Comparison of ENCODE assay signal across 19 cellular contexts in the genomic region with DNA sequence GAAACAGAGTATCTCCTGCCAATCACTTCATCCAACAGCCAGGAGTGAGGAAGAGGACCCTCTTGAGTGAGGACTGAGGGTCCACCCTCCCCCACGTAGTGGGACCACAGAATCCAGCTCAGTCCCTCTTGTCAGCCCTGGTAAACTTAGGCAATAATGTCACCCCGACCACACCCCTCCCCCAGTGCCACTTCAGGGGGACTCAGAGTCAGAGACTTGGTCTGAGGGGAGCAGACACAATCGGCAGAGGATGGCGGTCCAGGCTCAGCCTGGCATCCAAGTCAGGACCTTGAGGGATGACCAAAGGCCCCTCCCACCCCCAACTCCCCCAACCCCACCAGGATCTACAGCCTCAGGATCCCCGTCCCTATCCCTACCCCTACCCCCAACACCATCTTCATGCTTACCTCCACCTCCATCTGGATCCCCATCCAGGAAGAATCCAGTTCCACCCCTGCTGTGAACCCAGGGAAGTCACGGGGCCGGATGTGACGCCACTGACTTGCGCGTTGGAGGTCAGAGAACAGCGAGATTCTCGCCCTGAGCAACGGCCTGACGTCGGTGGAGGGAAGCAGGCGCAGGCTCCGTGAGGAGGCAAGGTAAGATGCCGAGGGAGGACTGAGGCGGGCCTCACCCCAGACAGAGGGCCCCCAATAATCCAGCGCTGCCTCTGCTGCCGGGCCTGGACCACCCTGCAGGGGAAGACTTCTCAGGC. TPM values are rescaled to one million over a fixed set of nuclear protein-coding genes. Genes with fewer than 3 reads are reported as not detected.
DNase-seq lines count a peak whose midpoint lies in the region; ATAC-seq lines count a peak whose summit lies in the region.
"Had no signal": no experiment of that assay in that cellular context is flagged by ENCODE, and none has a peak within 500 bp of the region (broad histone marks: within the 10 kb centered on the region; RNA-seq: fewer than 3 reads in every experiment).

A gene with protein sequence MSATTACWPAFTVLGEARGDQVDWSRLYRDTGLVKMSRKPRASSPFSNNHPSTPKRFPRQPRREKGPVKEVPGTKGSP (minus strand): TSS at position 461 of the 715 bp plus-strand sequence. CDS start 1,261 bp downstream, outside the sequence.
A gene with protein sequence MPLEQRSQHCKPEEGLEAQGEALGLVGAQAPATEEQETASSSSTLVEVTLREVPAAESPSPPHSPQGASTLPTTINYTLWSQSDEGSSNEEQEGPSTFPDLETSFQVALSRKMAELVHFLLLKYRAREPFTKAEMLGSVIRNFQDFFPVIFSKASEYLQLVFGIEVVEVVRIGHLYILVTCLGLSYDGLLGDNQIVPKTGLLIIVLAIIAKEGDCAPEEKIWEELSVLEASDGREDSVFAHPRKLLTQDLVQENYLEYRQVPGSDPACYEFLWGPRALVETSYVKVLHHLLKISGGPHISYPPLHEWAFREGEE (plus strand): TSS at position 497 of the 715 bp plus-strand sequence. CDS start 2,405 bp downstream, outside the sequence.

- no peak within 1 kb of the TSS for H3K27ac Mint-ChIP-seq in stimulated activated effector memory CD8-positive, alpha-beta T cell treated with anti-CD3 and anti-CD28 coated beads, Interleukin-12 subunit alpha, Interleukin-12 subunit beta, amount 100 ng/mL, for 72 hours
- H3K27ac Mint-ChIP-seq: activated naive CD4-positive, alpha-beta T cell treated with anti-CD3 and anti-CD28 coated beads, Interleukin-2, amount 50 U/mL, for 24 hours; stimulated activated naive CD8-positive, alpha-beta T cell treated with anti-CD3 and anti-CD28 coated beads, Interleukin-15, Interleukin-2, amounts not matched to agents 100 ng/mL and 50 ng/mL, for 24 hours; T-helper 2 cell treated with Interferon-gamma antibody and Interleukin-4, amounts not matched to agents 5 μg/mL and 100 μg/mL, for 36 hours had no signal

- H3K4me1 Mint-ChIP-seq in stimulated activated effector memory CD8-positive, alpha-beta T cell treated with anti-CD3 and anti-CD28 coated beads, Interleukin-12 subunit alpha, Interleukin-12 subunit beta, amount 100 ng/mL, for 72 hours: no peaks in the 10 kb centered on the region
- H3K4me1 Mint-ChIP-seq: activated naive CD4-positive, alpha-beta T cell treated with anti-CD3 and anti-CD28 coated beads, Interleukin-2, amount 50 U/mL, for 24 hours had no signal

- no peaks in the 10 kb centered on the region for H3K36me3 Mint-ChIP-seq in stimulated activated effector memory CD8-positive, alpha-beta T cell treated with anti-CD3 and anti-CD28 coated beads, Interleukin-12 subunit alpha, Interleukin-12 subunit beta, amount 100 ng/mL, for 72 hours
- H3K36me3 Mint-ChIP-seq: activated naive CD4-positive, alpha-beta T cell treated with anti-CD3 and anti-CD28 coated beads, Interleukin-2, amount 50 U/mL, for 24 hours had no signal

- H3K9me3 Mint-ChIP-seq in stimulated activated effector memory CD8-positive, alpha-beta T cell treated with anti-CD3 and anti-CD28 coated beads, Interleukin-12 subunit alpha, Interleukin-12 subunit beta, amount 100 ng/mL, for 72 hours: no peaks in the 10 kb centered on the region
- H3K9me3 Mint-ChIP-seq: activated naive CD4-positive, alpha-beta T cell treated with anti-CD3 and anti-CD28 coated beads, Interleukin-2, amount 50 U/mL, for 24 hours; stimulated activated naive CD8-positive, alpha-beta T cell treated with anti-CD3 and anti-CD28 coated beads, Interleukin-15, Interleukin-2, amounts not matched to agents 100 ng/mL and 50 ng/mL, for 24 hours; T-helper 2 cell treated with Interferon-gamma antibody and Interleukin-4, amounts not matched to agents 5 μg/mL and 100 μg/mL, for 36 hours had no signal

- no peak within 1 kb of the TSS for H3K4me3 Mint-ChIP-seq in stimulated activated effector memory CD8-positive, alpha-beta T cell treated with anti-CD3 and anti-CD28 coated beads, Interleukin-12 subunit alpha, Interleukin-12 subunit beta, amount 100 ng/mL, for 72 hours
- H3K4me3 Mint-ChIP-seq: activated naive CD4-positive, alpha-beta T cell treated with anti-CD3 and anti-CD28 coated beads, Interleukin-2, amount 50 U/mL, for 24 hours; stimulated activated naive CD8-positive, alpha-beta T cell treated with anti-CD3 and anti-CD28 coated beads, Interleukin-15, Interleukin-2, amounts not matched to agents 100 ng/mL and 50 ng/mL, for 24 hours; T-helper 2 cell treated with Interferon-gamma antibody and Interleukin-4, amounts not matched to agents 5 μg/mL and 100 μg/mL, for 36 hours had no signal

- ATAC-seq in stimulated activated effector memory CD8-positive, alpha-beta T cell treated with anti-CD3 and anti-CD28 coated beads, Interleukin-12 subunit alpha, Interleukin-12 subunit beta, amount 100 ng/mL, for 72 hours: no peak
- ATAC-seq in GM19397 (IDR thresholded peaks at IDR 0.05; ENCODE audit: unreplicated experiment): no peak
- ATAC-seq: left lung had no signal

- peak; percentile 74 for DNase-seq in Daoy (ENCODE audit: low read depth)
- DNase-seq in NCI-H187 (lab: John Stamatoyannopoulos, UW): peak; percentile 50 to 73
- peak; percentile 56 for DNase-seq in NCI-H82 treated with DMSO at 0.1 percent for 48 hours (lab: John Stamatoyannopoulos, UW; ENCODE audit: unreplicated experiment)
- DNase-seq in iPS-NIHi11 (ENCODE audit: low spot score): peak; percentile 17
- DNase-seq in NAMALWA (ENCODE audit: low spot score): no peak
- no peak for DNase-seq in NK-92 treated with Interleukin-12 subunit alpha and Interleukin-12 subunit beta, amount 100 ng/mL, for 24 hours (lab: John Stamatoyannopoulos, UW)
- DNase-seq in stimulated activated effector memory CD8-positive, alpha-beta T cell treated with anti-CD3 and anti-CD28 coated beads, Interleukin-12 subunit alpha, Interleukin-12 subunit beta, amount 100 ng/mL, for 72 hours (ENCODE audit: low spot score in 2 of 2): no peak
- DNase-seq: activated CD4-positive, alpha-beta T cell treated with anti-CD3 and anti-CD28 coated beads for 4 hours; DMS79; effector CD4-positive, alpha-beta T cell; hypothalamus; left lung; NCI-H226 had no signal

RNA-seq across cellular contexts. Expression of the first gene that starts in this region (rescaled TPM):
- 12.9 and 20.9 TPM in 2 replicates for total RNA-seq in Daoy (2014; rRNA removed; shearing (Covaris generic))
- total RNA-seq: H1, left lung, smooth muscle cell had no signal

RNA-seq across cellular contexts. Expression of the second gene that starts in this region (rescaled TPM):
- total RNA-seq in Daoy (2014; rRNA removed; shearing (Covaris generic)): 53.0 and 60.6 TPM in 2 replicates
- total RNA-seq: H1, left lung, smooth muscle cell had no signal

Comparison
In these comparisons a context has a peak if more than half of its experiments do, and no peak if none do; other contexts are left out.
1. DNase-seq: peak in Daoy (single experiment), NCI-H187 (2 of 2), NCI-H82 treated with DMSO at 0.1 percent for 48 hours (single experiment) and iPS-NIHi11 (single experiment); none in NAMALWA (single experiment), NK-92 treated with Interleukin-12 subunit alpha and Interleukin-12 subunit beta, amount 100 ng/mL, for 24 hours (single experiment) and stimulated activated effector memory CD8-positive, alpha-beta T cell treated with anti-CD3 and anti-CD28 coated beads, Interleukin-12 subunit alpha, Interleukin-12 subunit beta, amount 100 ng/mL, for 72 hours (0 of 2).